8 cellular contexts compared by ENCODE assay signal in genomic region chr10:23158370-23158769, GRCh38. TPM values are rescaled to one million over a fixed set of nuclear protein-coding genes. Genes with fewer than 3 reads are reported as not detected.
DNase-seq lines count a peak whose midpoint lies in the region; ATAC-seq and TF ChIP-seq lines count a peak whose summit lies in the region.

No MANE protein-coding gene starts in this region.

- DNase-seq in AG04449 (ENCODE audit: low read depth, low spot score) (peak; percentile 21), GM12865 (ENCODE audit: low read depth) (peak; percentile 73), NCI-H2171 (lab: John Stamatoyannopoulos, UW) (peak; percentile 31), esophagus squamous epithelium (lab: John Stamatoyannopoulos, UW) (no peak), naive B cell (peak; percentile 21), lower leg skin (ENCODE audit: low spot score in 2 of 2) (no peak)
- peak; percentile 52 for DNase-seq in activated CD4-positive, alpha-beta T cell treated with anti-CD3 and anti-CD28 coated beads for 48 hours

- intact Hi-C loops in esophagus squamous epithelium (cut with DNase I) (loop anchor here (10.0 kb wide), 1 partner anchor 1036 kb away; no protein-coding TSS in a partner anchor), lower leg skin (cut with DNase I; ENCODE audit: low total_unique reads) (no loop called here)

- POLR2A ChIA-PET in AG04449 (lab: Yijun Ruan, JAX): interaction anchor here (0.6 kb wide), 1 partner anchor 554 kb away, joined by 3 read pairs; no protein-coding TSS in a partner anchor

- no peaks in the 10 kb centered on the region for H3K36me3 Mint-ChIP-seq in naive B cell

- H3K27me3 ChIP-seq in esophagus squamous epithelium: peaks cover 0 to 36% (median 0%) of the 10 kb centered on the region in 4 donors

- no peak overlapping the region for H3K27ac ChIP-seq in esophagus squamous epithelium

- TF ChIP-seq CTCF in AG04449 (IDR thresholded peaks at IDR 0.05; ENCODE audit: insufficient read depth, low read length, missing control alignments) (peak; percentile 86), GM12865 (IDR thresholded peaks at IDR 0.05; ENCODE audit: insufficient read depth, low read depth, low read length, missing control alignments) (peak; percentile 79), esophagus squamous epithelium (IDR thresholded peaks at IDR 0.05) (peak; percentile 68 to 78 (median 74)), lower leg skin (IDR thresholded peaks at IDR 0.05) (peak in 1 of 3 donors; percentile 7)

- H3K9me3 ChIP-seq in esophagus squamous epithelium: no peaks in the 10 kb centered on the region

- H3K4me1 ChIP-seq in esophagus squamous epithelium: peaks cover 0 to 9% (median 0%) of the 10 kb centered on the region in 3 donors

- H3K27me3 Mint-ChIP-seq in naive B cell: peaks cover 22 to 47% (median 44%) of the 10 kb centered on the region in 3 donors

- peak; percentile 71 for ATAC-seq in HG02943 (IDR thresholded peaks at IDR 0.05; ENCODE audit: low read depth, unreplicated experiment)
- peak; percentile 45 to 54 for ATAC-seq in naive B cell (ENCODE audit: low read depth in 2 of 2)

- H3K27ac Mint-ChIP-seq in naive B cell: no peak overlapping the region

- CTCF ChIA-PET in AG04449 (lab: Yijun Ruan, JAX): interaction anchor here (0.9 to 8.8 kb wide), 34 partner anchors 10 to 1401 kb away, joined by 3 to 67 read pairs (median 4); no protein-coding TSS in a partner anchor

- WGBS in esophagus squamous epithelium, 2 donors: 3 to 5% methylated on average over 5 of the region's 5 CpGs
- WGBS in lower leg skin, 2 donors: 2 to 9% methylated on average over 5 of the region's 5 CpGs

- H3K4me3 Mint-ChIP-seq in naive B cell: no peak overlapping the region

- peaks cover 0 to 3% (median 0%) of the 10 kb centered on the region in 7 donors for H3K9me3 Mint-ChIP-seq in naive B cell

- no peaks in the 10 kb centered on the region for H3K36me3 ChIP-seq in esophagus squamous epithelium

- H3K4me3 ChIP-seq in AG04449 (ENCODE audit: low read depth, low read length) (no peak overlapping the region), GM12865 (ENCODE audit: low read depth, low read length) (no peak overlapping the region), esophagus squamous epithelium (no peak overlapping the region), lower leg skin (ENCODE audit: low read depth, poor library complexity, severe bottlenecking) (no peak overlapping the region)

- TF ChIP-seq POLR2A in esophagus squamous epithelium (IDR thresholded peaks at IDR 0.05) (no peak), lower leg skin (IDR thresholded peaks at IDR 0.05) (no peak)

- H3K4me1 Mint-ChIP-seq in naive B cell: peaks cover 0 to 4% (median 0%) of the 10 kb centered on the region in 3 donors

RNA-seq across cellular contexts. Expression of gene PTF1A, which starts 33.7 kb away (rescaled TPM):
- not detected for total RNA-seq in esophagus squamous epithelium
- polyA plus RNA-seq in naive B cell (ENCODE audit: low read depth in 6 of 6): not detected
- not detected for total RNA-seq in lower leg skin

Comparison
In these comparisons a context has a peak if more than half of its experiments do, and no peak if none do; other contexts are left out.
1. DNase-seq: peak in AG04449 (single experiment), GM12865 (single experiment), NCI-H2171 (single experiment), activated CD4-positive, alpha-beta T cell treated with anti-CD3 and anti-CD28 coated beads for 48 hours (single experiment) and naive B cell (single experiment); none in esophagus squamous epithelium (single experiment) and lower leg skin (0 of 2).